Comparison of ENCODE assay signal across 8 cellular contexts in the genomic region with DNA sequence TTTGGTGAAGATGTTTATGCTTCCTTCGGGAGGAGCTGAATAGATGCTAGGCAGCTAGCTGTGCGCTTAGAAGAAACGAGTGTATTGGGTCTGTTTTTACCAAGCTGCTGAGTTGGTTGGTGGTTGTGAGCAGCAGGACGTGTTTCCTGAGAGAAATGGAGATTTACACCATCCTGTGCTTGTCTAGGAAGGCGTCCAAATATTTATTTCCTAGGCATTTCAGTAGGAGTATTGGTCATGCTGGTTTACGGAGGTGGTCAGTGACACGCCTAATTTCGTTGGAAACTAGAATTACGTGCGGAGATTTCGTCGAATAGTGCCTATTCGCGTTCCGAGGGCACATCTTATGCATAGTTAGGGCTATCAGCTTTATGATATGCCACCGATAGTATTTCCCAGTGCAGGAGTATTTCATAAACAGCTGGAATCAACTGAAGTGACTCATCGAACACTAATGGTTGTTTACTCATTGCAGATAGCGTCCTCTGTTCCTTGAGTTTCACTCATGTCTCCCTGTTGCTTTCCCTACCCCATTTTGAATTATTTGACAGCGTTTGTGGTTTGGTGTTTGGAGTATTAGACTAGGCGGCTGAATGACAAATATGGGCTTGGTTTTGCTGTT. TPM values are rescaled to one million over a fixed set of nuclear protein-coding genes. Genes with fewer than 3 reads are reported as not detected.
A peak's percentile ranks its signal among the peaks of the same experiment; 100 is the strongest.
DNase-seq lines count a peak whose midpoint lies in the region; ATAC-seq and TF ChIP-seq lines count a peak whose summit lies in the region.

No MANE protein-coding gene starts in this region.

- H3K27me3 ChIP-seq in BLaER1 (no peaks in the 10 kb centered on the region), endodermal cell (ENCODE audit: control insufficient read depth, insufficient read depth, low read length, poor library complexity, severe bottlenecking) (peaks cover 10% of the 10 kb centered on the region), muscle layer of duodenum (ENCODE audit: low read depth, low read length) (no peaks in the 10 kb centered on the region)

- peak; percentile 21 for ATAC-seq in GM18873 (IDR thresholded peaks at IDR 0.05; ENCODE audit: low FRiP score, unreplicated experiment)
- peak; percentile 7 for ATAC-seq in HG03520 (IDR thresholded peaks at IDR 0.05; ENCODE audit: unreplicated experiment)

- H3K4me1 ChIP-seq in BLaER1 (peaks cover 26% of the 10 kb centered on the region), endodermal cell (ENCODE audit: control insufficient read depth, insufficient read depth, low read length) (no peaks in the 10 kb centered on the region), muscle layer of duodenum (ENCODE audit: control insufficient read depth in 1 of 2, insufficient read depth in 2 of 2, low read length in 2 of 2) (peaks cover 0 to 21% of the 10 kb centered on the region in 2 donors)

- H3K36me3 Mint-ChIP-seq in endodermal cell (ENCODE audit: low read depth), result peaks cover 3% of the 10 kb centered on the region

- TF ChIP-seq CTCF in endodermal cell (conservative IDR thresholded peaks at IDR 0.05), result no peak

- H4K20me1 ChIP-seq in BLaER1, result peaks cover 51% of the 10 kb centered on the region

- H3K4me3 ChIP-seq in BLaER1 (peak overlapping the region; percentile 76), SK-N-MC (peak overlapping the region; percentile 87), endodermal cell (ENCODE audit: low read length) (peak overlapping the region; percentile 92), muscle layer of duodenum (ENCODE audit: low read depth in 1 of 2, low read length in 2 of 2) (peak overlapping the region; percentile 85 to 88)

- peak overlapping the region; percentile 97 for H3K27ac Mint-ChIP-seq in endodermal cell

- H3K36me3 ChIP-seq in BLaER1, result peaks cover 20% of the 10 kb centered on the region; the same call in 1 of the 2 replicates
- no peaks in the 10 kb centered on the region for H3K36me3 ChIP-seq in SK-N-MC (ENCODE audit: insufficient read depth, low read length)
- no peaks in the 10 kb centered on the region for H3K36me3 ChIP-seq in endodermal cell (ENCODE audit: control insufficient read depth, insufficient read depth, low read length)
- peaks cover 0 to 10% of the 10 kb centered on the region in 2 donors for H3K36me3 ChIP-seq in muscle layer of duodenum (ENCODE audit: control insufficient read depth in 1 of 2, insufficient read depth in 2 of 2, low read length in 2 of 2)

- peak overlapping the region; percentile 87 for H3K4me2 ChIP-seq in BLaER1

- H3K27ac ChIP-seq in BLaER1, result peak overlapping the region; percentile 81
- peak overlapping the region; percentile 81 for H3K27ac ChIP-seq in SK-N-MC
- H3K27ac ChIP-seq in endodermal cell (ENCODE audit: low read depth, low read length), result peak overlapping the region; percentile 80
- peak overlapping the region; percentile 96 for H3K27ac ChIP-seq in muscle layer of duodenum (ENCODE audit: low read length)

- peak overlapping the region; percentile 81 for H3K9ac ChIP-seq in BLaER1
- peak overlapping the region; percentile 94 for H3K9ac ChIP-seq in SK-N-MC (ENCODE audit: insufficient read length)
- H3K9ac ChIP-seq in endodermal cell (ENCODE audit: extremely low read depth, low read length, poor library complexity, severe bottlenecking), result peak overlapping the region; percentile 92

- no peak for DNase-seq in SK-N-MC (ENCODE audit: low read depth, low spot score)
- no peak for DNase-seq in endodermal cell
- DNase-seq in iPS-NIHi11 (ENCODE audit: low spot score), result no peak
- no peak for DNase-seq in SKM-1 (lab: John Stamatoyannopoulos, UW; ENCODE audit: unreplicated experiment)

- 3 to 7% methylated on average over 17 to 20 of the region's 20 CpGs for WGBS in endodermal cell (ENCODE audit: insufficient coverage in 1 of 2, insufficient read length in 1 of 2), 2 experiments

- no peaks in the 10 kb centered on the region for H3K27me3 Mint-ChIP-seq in endodermal cell (ENCODE audit: insufficient read depth)

- no peaks in the 10 kb centered on the region for H3K9me3 Mint-ChIP-seq in endodermal cell

- H3K4me3 Mint-ChIP-seq in endodermal cell, result peak overlapping the region; percentile 78

- H3K9me3 ChIP-seq in BLaER1, result no peaks in the 10 kb centered on the region
- no peaks in the 10 kb centered on the region for H3K9me3 ChIP-seq in SK-N-MC (ENCODE audit: low read depth, low read length)
- no peaks in the 10 kb centered on the region for H3K9me3 ChIP-seq in endodermal cell (ENCODE audit: control insufficient read depth, low read length)
- no peaks in the 10 kb centered on the region for H3K9me3 ChIP-seq in muscle layer of duodenum (ENCODE audit: control insufficient read depth in 1 of 2, low read length in 2 of 2)

- peaks cover 9% of the 10 kb centered on the region for H3K4me1 Mint-ChIP-seq in endodermal cell

RNA-seq across cellular contexts. Expression of a gene that starts 0.8 kb away (rescaled TPM):
- total RNA-seq in endodermal cell, result 10 to 100 TPM; 34.2 to 45.6 TPM
- polyA plus RNA-seq in endodermal cell (2013, experiment 1 of 2), result 34.0 TPM
- polyA plus RNA-seq in endodermal cell (2013, experiment 2 of 2), result 29.0 TPM
